25 cellular contexts compared by ENCODE assay signal in genomic region chr1:201665036-201665435, GRCh38.
"Had no signal": no experiment of that assay in that cellular context is flagged by ENCODE, and none has a peak within 500 bp of the region (broad histone marks: within the 10 kb centered on the region; RNA-seq: fewer than 3 reads in every experiment).

No MANE protein-coding gene starts in this region.

- H3K9me3 Mint-ChIP-seq: activated naive CD8-positive, alpha-beta T cell treated with anti-CD3 and anti-CD28 coated beads for 36 hours; activated T-helper 17 cell treated with anti-CD3 and anti-CD28 coated beads, Interleukin-2, amount 50 U/mL, for 72 hours; natural killer cell treated with Interleukin-12 subunit alpha and Interleukin-12 subunit beta and Interleukin-15 and Interleukin-18, amount 100 ng/mL, for 72 hours; stimulated activated memory B cell treated with anti-CD40 and anti-IgM and Interleukin-4, amounts not matched to agents 10 μg/mL and 1 μg/mL and 100 μg/mL, for 72 hours; WTC11 had no signal

- H3K27ac ChIP-seq: cardiac muscle cell, foreskin keratinocyte, hepatocyte, left lung, neutrophil, pancreas, testis, uterus had no signal

- H3K27me3 Mint-ChIP-seq: activated naive CD8-positive, alpha-beta T cell treated with anti-CD3 and anti-CD28 coated beads for 36 hours; activated T-helper 17 cell treated with anti-CD3 and anti-CD28 coated beads, Interleukin-2, amount 50 U/mL, for 72 hours had no signal

- H3K27ac Mint-ChIP-seq: activated naive CD8-positive, alpha-beta T cell treated with anti-CD3 and anti-CD28 coated beads for 36 hours; activated T-helper 17 cell treated with anti-CD3 and anti-CD28 coated beads, Interleukin-2, amount 50 U/mL, for 72 hours; natural killer cell treated with Interleukin-12 subunit alpha and Interleukin-12 subunit beta and Interleukin-15 and Interleukin-18, amount 100 ng/mL, for 72 hours; stimulated activated memory B cell treated with anti-CD40 and anti-IgM and Interleukin-4, amounts not matched to agents 10 μg/mL and 1 μg/mL and 100 μg/mL, for 72 hours; WTC11 had no signal

- ATAC-seq: activated T-helper 17 cell treated with anti-CD3 and anti-CD28 coated beads, Interleukin-2, amount 50 U/mL, for 72 hours; foreskin keratinocyte; left lung; natural killer cell treated with Interleukin-12 subunit alpha and Interleukin-12 subunit beta and Interleukin-15 and Interleukin-18, amount 100 ng/mL, for 72 hours; pancreas; sciatic nerve; stimulated activated memory B cell treated with anti-CD40 and anti-IgM and Interleukin-4, amounts not matched to agents 10 μg/mL and 1 μg/mL and 100 μg/mL, for 72 hours; WTC11 had no signal

- H3K27me3 ChIP-seq: cardiac muscle cell, foreskin keratinocyte, hepatocyte, left lung, neutrophil, pancreas, testis, uterus had no signal

- H3K4me1 Mint-ChIP-seq: activated naive CD8-positive, alpha-beta T cell treated with anti-CD3 and anti-CD28 coated beads for 36 hours; activated T-helper 17 cell treated with anti-CD3 and anti-CD28 coated beads, Interleukin-2, amount 50 U/mL, for 72 hours; stimulated activated memory B cell treated with anti-CD40 and anti-IgM and Interleukin-4, amounts not matched to agents 10 μg/mL and 1 μg/mL and 100 μg/mL, for 72 hours had no signal

- H3K36me3 Mint-ChIP-seq: activated naive CD8-positive, alpha-beta T cell treated with anti-CD3 and anti-CD28 coated beads for 36 hours; natural killer cell treated with Interleukin-12 subunit alpha and Interleukin-12 subunit beta and Interleukin-15 and Interleukin-18, amount 100 ng/mL, for 72 hours; stimulated activated memory B cell treated with anti-CD40 and anti-IgM and Interleukin-4, amounts not matched to agents 10 μg/mL and 1 μg/mL and 100 μg/mL, for 72 hours; WTC11 had no signal

- DNase-seq: activated naive CD4-positive, alpha-beta T cell; activated naive CD8-positive, alpha-beta T cell treated with anti-CD3 and anti-CD28 coated beads for 36 hours; activated T-cell treated with anti-CD3 and anti-CD28 coated beads, Interleukin-2, amount 50 U/mL, for 1 hour; dermis blood vessel endothelial cell; effector memory CD4-positive, alpha-beta T cell; foreskin keratinocyte; kidney glomerular epithelial cell; left lung; pancreas; stimulated activated CD4-positive, alpha-beta T cell treated with anti-CD3 and anti-CD28 coated beads, Interleukin-15, amount 100 ng/mL, for 24 hours; T-helper 1 cell; T-helper 9 cell; testis; trophoblast cell; uterus had no signal

- H3K36me3 ChIP-seq: cardiac muscle cell, left lung, neutrophil, pancreas, uterus had no signal

- H3K9me3 ChIP-seq: left lung, neutrophil, pancreas, testis, uterus had no signal

- H3K4me3 ChIP-seq: cardiac muscle cell, hepatocyte, left lung, lung, pancreas, smooth muscle cell, testis, uterus had no signal

- H3K4me1 ChIP-seq: foreskin keratinocyte, left lung, pancreas, uterus had no signal

- H3K4me3 Mint-ChIP-seq: activated naive CD8-positive, alpha-beta T cell treated with anti-CD3 and anti-CD28 coated beads for 36 hours; activated T-helper 17 cell treated with anti-CD3 and anti-CD28 coated beads, Interleukin-2, amount 50 U/mL, for 72 hours; natural killer cell treated with Interleukin-12 subunit alpha and Interleukin-12 subunit beta and Interleukin-15 and Interleukin-18, amount 100 ng/mL, for 72 hours; stimulated activated memory B cell treated with anti-CD40 and anti-IgM and Interleukin-4, amounts not matched to agents 10 μg/mL and 1 μg/mL and 100 μg/mL, for 72 hours; WTC11 had no signal
